23 cellular contexts compared by ENCODE assay signal in genomic region chr10:114157912-114158311, GRCh38. TPM values are rescaled to one million over a fixed set of nuclear protein-coding genes. Genes with fewer than 3 reads are reported as not detected.
A peak's percentile ranks its signal among the peaks of the same experiment; 100 is the strongest.
DNase-seq lines count a peak whose midpoint lies in the region; ATAC-seq and TF ChIP-seq lines count a peak whose summit lies in the region.
"Had no signal": no experiment of that assay in that cellular context is flagged by ENCODE, and none has a peak within 500 bp of the region (broad histone marks: within the 10 kb centered on the region; RNA-seq: fewer than 3 reads in every experiment).

No MANE protein-coding gene starts in this region.

- H3K14ac ChIP-seq in H9 (ENCODE audit: insufficient read depth, low read length) = no peak overlapping the region

- H3K27me3 Mint-ChIP-seq in H9 (ENCODE audit: low read depth) = no peaks in the 10 kb centered on the region

- no peaks in the 10 kb centered on the region for H3K4me1 ChIP-seq in BE2C
- no peaks in the 10 kb centered on the region for H3K4me1 ChIP-seq in H9 (ENCODE audit: insufficient read depth, low read length)
- H3K4me1 ChIP-seq in Panc1 (ENCODE audit: control insufficient read depth, insufficient read depth, low read length) = peaks cover 1% of the 10 kb centered on the region; the same call in 1 of the 2 replicates
- H3K4me1 ChIP-seq in foreskin keratinocyte = no peaks in the 10 kb centered on the region

- peaks cover 0 to 3% of the 10 kb centered on the region in 2 experiments; a peak in 1 of 5 replicates for H3K9me3 Mint-ChIP-seq in H9
- H3K9me3 Mint-ChIP-seq: CD8-positive, alpha-beta T cell had no signal

- H3K27ac Mint-ChIP-seq in H9 = no peak overlapping the region
- H3K27ac Mint-ChIP-seq: CD8-positive, alpha-beta T cell had no signal

- H4K5ac ChIP-seq in H9 (ENCODE audit: insufficient read length, low read depth, low read length) = no peak overlapping the region

- DNase-seq in BE2C (peak; percentile 6), H9 (no peak), Panc1 (ENCODE audit: low read depth, low spot score) (no peak), foreskin keratinocyte (no peak), Right ventricle myocardium inferior (ENCODE audit: missing footprints) (no peak)
- DNase-seq: CD8-positive, alpha-beta T cell; DND-41; KBM-7; NCI-H1105 treated with DMSO at 0.1 percent for 48 hours; NCI-H2029 treated with DMSO at 0.1 percent for 48 hours; NCI-H226; NCI-H510A treated with DMSO at 0.1 percent for 48 hours; NCI-H748 treated with DMSO at 0.1 percent for 48 hours; Right ventricle myocardium superior; SW 1271 had no signal

- H3K4me2 ChIP-seq in H9 (ENCODE audit: insufficient read depth, insufficient read length, low read length) = no peak overlapping the region
- H3K4me2 ChIP-seq: BLaER1 treated with 17β-estradiol and CSF1 and Interleukin-3, amounts not matched to agents 10 nM and 100 nM had no signal

- H3K4me3 Mint-ChIP-seq in H9 = no peak overlapping the region
- H3K4me3 Mint-ChIP-seq: CD8-positive, alpha-beta T cell had no signal

- H3K36me3 ChIP-seq in BE2C = no peaks in the 10 kb centered on the region
- H3K36me3 ChIP-seq in Panc1 (ENCODE audit: control insufficient read depth, insufficient read depth, low read length) = no peaks in the 10 kb centered on the region; the same call in 1 of the 2 replicates

- WGBS in H9 (ENCODE audit: extremely low coverage, insufficient read length, low lambda C conversion rate) = no CpG with 5 or more reads among the region's 2 CpGs

- H3K9me3 ChIP-seq in BE2C (no peaks in the 10 kb centered on the region), H9 (ENCODE audit: control insufficient read depth, low read depth, low read length) (no peaks in the 10 kb centered on the region), Panc1 (ENCODE audit: control insufficient read depth, insufficient read depth, low read depth, low read length) (no peaks in the 10 kb centered on the region)

- no peaks in the 10 kb centered on the region for H3K27me3 ChIP-seq in BE2C
- H3K27me3 ChIP-seq in H9 (ENCODE audit: insufficient read depth, low read length) = no peaks in the 10 kb centered on the region
- H3K27me3 ChIP-seq in Panc1 (ENCODE audit: control insufficient read depth, insufficient read depth, low read length) = no peaks in the 10 kb centered on the region
- H3K27me3 ChIP-seq in foreskin keratinocyte = no peaks in the 10 kb centered on the region
- H3K27me3 ChIP-seq: BLaER1 treated with 17β-estradiol and CSF1 and Interleukin-3, amounts not matched to agents 10 nM and 100 nM had no signal

- no peak overlapping the region for H3K9ac ChIP-seq in H9 (ENCODE audit: extremely low read depth, insufficient read length, low read length)
- H3K9ac ChIP-seq: BLaER1 treated with 17β-estradiol and CSF1 and Interleukin-3, amounts not matched to agents 10 nM and 100 nM had no signal

- H3K27ac ChIP-seq in H9 (ENCODE audit: insufficient read length, low read depth, low read length) (no peak overlapping the region), Panc1 (ENCODE audit: low read length) (no peak overlapping the region), foreskin keratinocyte (no peak overlapping the region)
- H3K27ac ChIP-seq: BLaER1 treated with 17β-estradiol and CSF1 and Interleukin-3, amounts not matched to agents 10 nM and 100 nM; HL-60 had no signal

- TF ChIP-seq CTCF in BE2C (IDR thresholded peaks at IDR 0.05; ENCODE audit: low read depth, low read length) (peak; percentile 21), H9 (conservative IDR thresholded peaks at IDR 0.05) (peak; percentile 43; the same call in 2 of the 3 replicates), Panc1 (IDR thresholded peaks at IDR 0.05) (peak; percentile 58), foreskin keratinocyte (conservative IDR thresholded peaks at IDR 0.05) (peak; percentile 42)

- in situ Hi-C loops in Panc1 (cut with HindIII; ENCODE audit: low pct_unique_long_range_greater_than_20kb, low sequenced_read_pairs) = no loop called here

- H3K56ac ChIP-seq in H9 (ENCODE audit: insufficient read length, low read depth, low read length) = no peak overlapping the region

- no peak for ATAC-seq in Panc1
- ATAC-seq in foreskin keratinocyte = peak; percentile 28
- ATAC-seq in GM19455 (IDR thresholded peaks at IDR 0.05; ENCODE audit: unreplicated experiment) = no peak
- no peak for ATAC-seq in HG02588 (IDR thresholded peaks at IDR 0.05; ENCODE audit: unreplicated experiment)
- ATAC-seq in HG03135 (IDR thresholded peaks at IDR 0.05; ENCODE audit: unreplicated experiment) = no peak
- no peak for ATAC-seq in Right ventricle myocardium inferior
- ATAC-seq: CD8-positive, alpha-beta T cell had no signal

- no peak overlapping the region for H2BK120ac ChIP-seq in H9 (ENCODE audit: low read depth, low read length, poor library complexity, severe bottlenecking)

- H2BK12ac ChIP-seq in H9 (ENCODE audit: insufficient read length, low read depth, low read length) = no peak overlapping the region

- H3K4me1 Mint-ChIP-seq in H9 = peaks cover 4% of the 10 kb centered on the region in 2 experiments; a peak in 3 of 4 replicates

- intact Hi-C loops in Panc1 (cut with micrococcal nuclease; ENCODE audit: unreplicated experiment) = no loop called here
- intact Hi-C loops in Right ventricle myocardium inferior (cut with DNase I) = no loop called here

- no peak overlapping the region for H4K91ac ChIP-seq in H9 (ENCODE audit: insufficient read length, low read depth, low read length)

- H3K79me2 ChIP-seq in H9 (ENCODE audit: insufficient read depth, low read length) = no peaks in the 10 kb centered on the region

- no peak overlapping the region for H2AFZ ChIP-seq in H9 (ENCODE audit: low read length)

- H3K4me3 ChIP-seq in BE2C (ENCODE audit: low read depth, low read length) = no peak overlapping the region
- no peak overlapping the region for H3K4me3 ChIP-seq in Panc1 (ENCODE audit: low read depth in 2 of 2, low read length in 2 of 2)
- H3K4me3 ChIP-seq: BLaER1 treated with 17β-estradiol and CSF1 and Interleukin-3, amounts not matched to agents 10 nM and 100 nM had no signal

- no peak overlapping the region for H3K18ac ChIP-seq in H9 (ENCODE audit: insufficient read length, low read depth, low read length)

- POLR2A ChIA-PET in Panc1 (lab: Charles Lee) = no interaction called here

- H4K8ac ChIP-seq in H9 (replicated peaks; ENCODE audit: insufficient read length, low read depth, low read length) = no peak overlapping the region

- no peak overlapping the region for H3T11ph ChIP-seq in H9 (ENCODE audit: low read length)

- no peak overlapping the region for H2BK20ac ChIP-seq in H9 (ENCODE audit: low read depth, low read length, poor library complexity, severe bottlenecking)

- no peak overlapping the region for H3K4ac ChIP-seq in H9 (ENCODE audit: low read depth, low read length)

- peaks cover 6 to 36% (median 31%) of the 10 kb centered on the region in 3 experiments; a peak in 6 of 7 replicates for H3K36me3 Mint-ChIP-seq in H9 (ENCODE audit: insufficient read depth in 1 of 3, low read depth in 3 of 3)

- H2BK5ac ChIP-seq in H9 (ENCODE audit: insufficient read length, low read length) = no peak overlapping the region

- H3K79me1 ChIP-seq in H9 (ENCODE audit: insufficient read depth, low read depth, low read length, poor library complexity, severe bottlenecking) = peaks cover 7% of the 10 kb centered on the region

- no peak overlapping the region for H2BK15ac ChIP-seq in H9 (ENCODE audit: low read depth, low read length)

- H3K23me2 ChIP-seq in H9 (ENCODE audit: insufficient read length, low read depth, low read length, poor library complexity, severe bottlenecking) = no peaks in the 10 kb centered on the region

- H2AK5ac ChIP-seq in H9 (ENCODE audit: insufficient read length, low read length) = no peak overlapping the region

- H3K23ac ChIP-seq in H9 (ENCODE audit: insufficient read length, low read depth, low read length) = no peak overlapping the region

- no TSS peak for BruUV-seq in Panc1 (replicated peaks; lab: Mats Ljungman, UMichigan)

- CTCF ChIA-PET in Panc1 (lab: Charles Lee) = no interaction called here

- H4K20me1 ChIP-seq in H9 (ENCODE audit: control insufficient read depth, insufficient read depth, insufficient read length) = no peaks in the 10 kb centered on the region

RNA-seq across cellular contexts. Expression of gene CCDC186, which starts 16.1 kb away (rescaled TPM):
- polyA plus RNA-seq in BE2C (2012; ENCODE audit: insufficient read depth, insufficient read length, low read depth) = 2.3 TPM
- 16.7 and 17.4 TPM in 2 replicates for total RNA-seq in H9 (2021)
- total RNA-seq in Panc1 (2021; ENCODE audit: unreplicated experiment) = 14.4 TPM
- 5.0 TPM for polyA plus RNA-seq in Panc1 (2012; ENCODE audit: insufficient read length)
- total RNA-seq in foreskin keratinocyte = 13.9 and 14.6 TPM in 2 replicates
- polyA plus RNA-seq in foreskin keratinocyte = 2.0 and 2.1 TPM in 2 replicates
- total RNA-seq in Right ventricle myocardium inferior = 17.4 TPM

RNA-seq across cellular contexts. Expression of gene TDRD1, which starts 21.2 kb away (rescaled TPM):
- 6.3 TPM for polyA plus RNA-seq in BE2C (2012; ENCODE audit: insufficient read depth, insufficient read length, low read depth)
- 0.15 TPM in 1 of 2 replicates, not detected in the other for total RNA-seq in H9 (2021)
- not detected for total RNA-seq in Panc1 (2021; ENCODE audit: unreplicated experiment)
- not detected for polyA plus RNA-seq in Panc1 (2012; ENCODE audit: insufficient read length)
- total RNA-seq in foreskin keratinocyte = 0.11 TPM in 1 of 2 replicates, not detected in the other
- 0.03 TPM in 1 of 2 replicates, not detected in the other for polyA plus RNA-seq in foreskin keratinocyte
- 4.0 TPM for total RNA-seq in Right ventricle myocardium inferior
- total RNA-seq: CD8-positive, alpha-beta T cell; G401; H4; HT-29 had no signal
